ENCODE assay signal across 20 cellular contexts in the genomic region with DNA sequence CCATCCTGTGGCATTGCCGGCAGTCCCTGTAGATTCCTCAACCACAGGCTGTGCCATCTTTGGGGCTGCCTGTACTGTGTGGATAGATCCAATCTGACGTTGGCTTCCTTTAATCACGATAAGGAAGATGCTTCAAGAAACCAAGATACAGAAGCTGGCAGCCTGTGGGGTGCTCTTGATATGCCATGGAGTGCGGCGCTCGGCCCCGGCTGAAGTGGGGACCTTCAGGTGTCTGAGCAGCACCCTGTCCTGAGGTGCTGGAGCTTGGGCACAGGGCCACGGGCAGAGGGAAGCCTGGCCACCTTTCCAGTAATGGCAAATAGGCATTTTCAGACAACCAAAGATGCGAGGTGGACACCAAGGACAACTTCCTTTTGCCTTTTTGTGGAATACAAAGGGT.
DNase-seq lines count a peak whose midpoint lies in the region; ATAC-seq and TF ChIP-seq lines count a peak whose summit lies in the region.
"Had no signal": no experiment of that assay in that cellular context is flagged by ENCODE, and none has a peak within 500 bp of the region (broad histone marks: within the 10 kb centered on the region; RNA-seq: fewer than 3 reads in every experiment).

No MANE protein-coding gene starts in this region.

- H3K9me2 ChIP-seq in GM23248 (ENCODE audit: insufficient read depth), result no peaks in the 10 kb centered on the region

- no peak for DNase-seq in breast epithelium (ENCODE audit: low spot score in 2 of 2)
- no peak for DNase-seq in MCF 10A (ENCODE audit: unreplicated experiment)
- peak; percentile 3 for DNase-seq in LHCN-M2 (ENCODE audit: low read depth)
- DNase-seq in mesenteric fat pad (ENCODE audit: low spot score), result peak; percentile 72
- peak; percentile 33 for DNase-seq in sciatic nerve (ENCODE audit: low spot score)
- no peak for DNase-seq in GM23248
- no peak for DNase-seq in amniotic stem cell (lab: John Stamatoyannopoulos, UW)
- no peak for DNase-seq in foreskin melanocyte
- DNase-seq: AML-193, GDM1, KBM-7, NCI-H1105, NCI-H2029 treated with DMSO at 0.1 percent for 48 hours, NCI-H2171, NCI-H526, OCI-M1 had no signal

- no TSS peak for BruUV-seq in MCF 10A (replicated peaks; lab: Mats Ljungman, UMichigan)

- H3K9me3 Mint-ChIP-seq in MCF 10A (ENCODE audit: unreplicated experiment), result no peaks in the 10 kb centered on the region

- H3K79me2 ChIP-seq in GM23248 (ENCODE audit: insufficient read depth), result no peaks in the 10 kb centered on the region

- H3K4me2 ChIP-seq in GM23248 (ENCODE audit: unreplicated experiment), result no peak overlapping the region
- H3K4me2 ChIP-seq: GM23338 had no signal

- CTCF ChIA-PET in MCF 10A (lab: Yijun Ruan, JAX), result interaction anchor here (0.5 to 1.1 kb wide), 2 partner anchors 39 to 45 kb away, joined by 3 read pairs; no protein-coding TSS in a partner anchor

- in situ Hi-C loops in GM23248 (cut with MboI), result no loop called here

- no peak overlapping the region for H3K4me3 Mint-ChIP-seq in MCF 10A (ENCODE audit: unreplicated experiment)
- H3K4me3 Mint-ChIP-seq: CD14-positive monocyte, GM23338 had no signal

- no peaks in the 10 kb centered on the region for H3F3A ChIP-seq in GM23248 (ENCODE audit: insufficient read depth)

- H3K27me3 ChIP-seq in breast epithelium, result peaks cover 0 to 13% of the 10 kb centered on the region in 2 donors
- peaks cover 17% of the 10 kb centered on the region; the same call in 1 of the 2 replicates for H3K27me3 ChIP-seq in GM23248 (replicated peaks; ENCODE audit: insufficient read depth)

- no peak for TF ChIP-seq CTCF in breast epithelium (IDR thresholded peaks at IDR 0.05)
- no peak for TF ChIP-seq CTCF in MCF 10A (IDR thresholded peaks at IDR 0.05; ENCODE audit: unreplicated experiment)

- no peaks in the 10 kb centered on the region for H4K20me1 ChIP-seq in GM23248 (ENCODE audit: insufficient read depth)

- no peak for ATAC-seq in sciatic nerve
- ATAC-seq: GM23338 had no signal

- H3K36me3 Mint-ChIP-seq in MCF 10A (ENCODE audit: insufficient read depth, unreplicated experiment), result no peaks in the 10 kb centered on the region
- H3K36me3 Mint-ChIP-seq: CD14-positive monocyte had no signal

- TF ChIP-seq POLR2A in breast epithelium (IDR thresholded peaks at IDR 0.05), result no peak

- POLR2A ChIA-PET in MCF 10A (lab: Yijun Ruan, JAX), result interaction anchor here (1.0 kb wide), 1 partner anchor 14 kb away, joined by 3 read pairs; no protein-coding TSS in a partner anchor

- H3K27me3 Mint-ChIP-seq in MCF 10A (ENCODE audit: insufficient read depth, unreplicated experiment), result peaks cover 3% of the 10 kb centered on the region

- no peaks in the 10 kb centered on the region for H3K4me1 Mint-ChIP-seq in MCF 10A (ENCODE audit: insufficient read depth, unreplicated experiment)
- H3K4me1 Mint-ChIP-seq: CD14-positive monocyte, GM23338 had no signal

- H3K9ac ChIP-seq in GM23248, result no peak overlapping the region

- intact Hi-C loops in breast epithelium (cut with DNase I; ENCODE audit: low total_unique reads) (no loop called here), MCF 10A (cut with micrococcal nuclease) (no loop called here), sciatic nerve (cut with DNase I) (no loop called here)

- no peak overlapping the region for H2AFZ ChIP-seq in GM23248
- H2AFZ ChIP-seq: GM23338 had no signal

- no peak overlapping the region for H3K27ac Mint-ChIP-seq in MCF 10A (ENCODE audit: low read depth, unreplicated experiment)
- H3K27ac Mint-ChIP-seq: GM23338 had no signal

- 53 to 60% methylated on average over 9 of the region's 9 CpGs for WGBS in GM23248 (ENCODE audit: low coverage in 1 of 2, low lambda C conversion rate in 2 of 2, missing lambda C conversion rate in 2 of 2), 2 experiments

- H3K9me3 ChIP-seq in breast epithelium (no peaks in the 10 kb centered on the region), GM23248 (ENCODE audit: low read depth) (no peaks in the 10 kb centered on the region)
- H3K9me3 ChIP-seq: HAP-1 had no signal

- H3K27ac ChIP-seq in breast epithelium (peak overlapping the region; percentile 25 to 74), GM23248 (no peak overlapping the region)
- H3K27ac ChIP-seq: HL-60 had no signal

- H3K4me1 ChIP-seq in breast epithelium (no peaks in the 10 kb centered on the region), GM23248 (ENCODE audit: insufficient read depth) (no peaks in the 10 kb centered on the region)
- H3K4me1 ChIP-seq: HAP-1 had no signal

- no peaks in the 10 kb centered on the region for H3K36me3 ChIP-seq in breast epithelium
- H3K36me3 ChIP-seq in GM23248 (ENCODE audit: low read depth), result no peaks in the 10 kb centered on the region
- H3K36me3 ChIP-seq: HAP-1 had no signal

- H3K4me3 ChIP-seq in breast epithelium, result no peak overlapping the region
- no peak overlapping the region for H3K4me3 ChIP-seq in GM23248
- H3K4me3 ChIP-seq: GM23338, HAP-1 had no signal

Comparison
In these comparisons a context has a peak if more than half of its experiments do, and no peak if none do; other contexts are left out.
1. DNase-seq: peak in LHCN-M2 (single experiment), mesenteric fat pad (single experiment) and sciatic nerve (single experiment); none in breast epithelium (0 of 2), MCF 10A (single experiment), GM23248 (single experiment), amniotic stem cell (single experiment) and foreskin melanocyte (single experiment).